8 cellular contexts compared by ENCODE assay signal in genomic region chr16:28491080-28491969, GRCh38. TPM values are rescaled to one million over a fixed set of nuclear protein-coding genes. Genes with fewer than 3 reads are reported as not detected.
A peak's percentile ranks its signal among the peaks of the same experiment; 100 is the strongest.
DNase-seq lines count a peak whose midpoint lies in the region; ATAC-seq and TF ChIP-seq lines count a peak whose summit lies in the region.

No MANE protein-coding gene starts in this region.

- H3K27ac Mint-ChIP-seq in activated CD8-positive, alpha-beta memory T cell treated with anti-CD3 and anti-CD28 coated beads, Interleukin-2, amount 10 ng/mL, durations not matched to agents 7 days and 5 days = peak overlapping the region; percentile 100

- H3K14ac ChIP-seq in mesenchymal stem cell (ENCODE audit: low read length in 2 of 2) = peak overlapping the region in 1 of 2 experiments; percentile 89

- H3K9me3 ChIP-seq in SK-N-MC (ENCODE audit: low read depth, low read length) = no peaks in the 10 kb centered on the region
- H3K9me3 ChIP-seq in mesenchymal stem cell (ENCODE audit: control insufficient read depth, low read length) = no peaks in the 10 kb centered on the region
- no peaks in the 10 kb centered on the region for H3K9me3 ChIP-seq in tibial artery

- H3K9ac ChIP-seq in SK-N-MC (ENCODE audit: insufficient read length) (peak overlapping the region; percentile 98), mesenchymal stem cell (ENCODE audit: low read length) (peak overlapping the region; percentile 95)

- H2AFZ ChIP-seq in mesenchymal stem cell (ENCODE audit: low read depth, low read length) = peak overlapping the region; percentile 99

- 4% methylated on average over 42 of the region's 46 CpGs for WGBS in mesenchymal stem cell

- intact Hi-C loops in tibial artery (cut with DNase I; ENCODE audit: low total_unique reads) = loop anchor here (10.0 kb wide), 1 partner anchor 277 kb away; the partner anchor contains the start of gene XPO6

- H3K4ac ChIP-seq in mesenchymal stem cell (ENCODE audit: low read depth in 1 of 2, low read length in 2 of 2) = peak overlapping the region; percentile 75 to 86

- TF ChIP-seq CTCF in tibial artery (IDR thresholded peaks at IDR 0.05) = peak; percentile 27 to 36

- peak overlapping the region; percentile 97; the same call in 1 of the 2 replicates for H3K27ac ChIP-seq in SK-N-MC
- peak overlapping the region; percentile 10 for H3K27ac ChIP-seq in mesenchymal stem cell (ENCODE audit: low read length, poor library complexity, severe bottlenecking)
- peak overlapping the region; percentile 78 to 80 for H3K27ac ChIP-seq in tibial artery

- H3K4me3 Mint-ChIP-seq in activated CD8-positive, alpha-beta memory T cell treated with anti-CD3 and anti-CD28 coated beads, Interleukin-2, amount 10 ng/mL, durations not matched to agents 7 days and 5 days = peak overlapping the region; percentile 95

- H3K27me3 Mint-ChIP-seq in activated CD8-positive, alpha-beta memory T cell treated with anti-CD3 and anti-CD28 coated beads, Interleukin-2, amount 10 ng/mL, durations not matched to agents 7 days and 5 days = no peaks in the 10 kb centered on the region

- no peak for ATAC-seq in activated CD8-positive, alpha-beta memory T cell treated with anti-CD3 and anti-CD28 coated beads, Interleukin-2, amount 10 ng/mL, durations not matched to agents 7 days and 5 days
- peak; percentile 5 for ATAC-seq in HG03354 (IDR thresholded peaks at IDR 0.05; ENCODE audit: poor library complexity, severe bottlenecking, unreplicated experiment)

- H4K8ac ChIP-seq in mesenchymal stem cell (ENCODE audit: low read length) = peak overlapping the region; percentile 86

- peak overlapping the region; percentile 84 for H4K91ac ChIP-seq in mesenchymal stem cell (ENCODE audit: low read length)

- no peak overlapping the region for H2AK5ac ChIP-seq in mesenchymal stem cell (ENCODE audit: low read length, severe bottlenecking)

- H2BK15ac ChIP-seq in mesenchymal stem cell (ENCODE audit: low read depth, poor library complexity, severe bottlenecking) = peak overlapping the region; percentile 79

- H3K4me1 Mint-ChIP-seq in activated CD8-positive, alpha-beta memory T cell treated with anti-CD3 and anti-CD28 coated beads, Interleukin-2, amount 10 ng/mL, durations not matched to agents 7 days and 5 days = peaks cover 61% of the 10 kb centered on the region

- H3K4me2 ChIP-seq in mesenchymal stem cell (ENCODE audit: low read length, poor library complexity, severe bottlenecking) = peak overlapping the region; percentile 92

- peak overlapping the region in 1 of 2 experiments; percentile 95 for H3K23ac ChIP-seq in mesenchymal stem cell (ENCODE audit: low read length in 2 of 2)

- H3K4me1 ChIP-seq in mesenchymal stem cell (ENCODE audit: control insufficient read depth, insufficient read depth, low read depth, low read length) (no peaks in the 10 kb centered on the region), tibial artery (peaks cover 0 to 16% (median 8%) of the 10 kb centered on the region in 4 donors)

- H3K27me3 ChIP-seq in mesenchymal stem cell (ENCODE audit: control insufficient read depth in 1 of 2, insufficient read depth in 1 of 2, low read length in 2 of 2) (peaks cover 0 to 3% of the 10 kb centered on the region in 2 experiments), tibial artery (peaks cover 0 to 2% of the 10 kb centered on the region in 2 donors)

- H3K79me1 ChIP-seq in mesenchymal stem cell (replicated peaks; ENCODE audit: low read length, poor library complexity, severe bottlenecking) = peaks cover 12% of the 10 kb centered on the region

- CTCF ChIA-PET in activated CD8-positive, alpha-beta memory T cell treated with anti-CD3 and anti-CD28 coated beads, Interleukin-2, amount 10 ng/mL, durations not matched to agents 7 days and 5 days (lab: Charles Lee) = interaction anchor here (0.6 to 1.5 kb wide), 5 partner anchors 8 to 358 kb away, joined by 3 to 4 read pairs (median 3); no protein-coding TSS in a partner anchor

- peak; percentile 55 for DNase-seq in activated CD8-positive, alpha-beta memory T cell treated with anti-CD3 and anti-CD28 coated beads, Interleukin-2, amount 10 ng/mL, durations not matched to agents 7 days and 5 days
- DNase-seq in activated CD8-positive, alpha-beta memory T cell treated with anti-CD3 and anti-CD28 coated beads for 24 hours = no peak
- DNase-seq in SK-N-MC (ENCODE audit: low read depth, low spot score) (no peak), ecto neural progenitor cell (ENCODE audit: low spot score) (peak; percentile 64), mesenchymal stem cell (peak; percentile 32), tibial artery (peak; percentile 41 to 75), NCI-H524 treated with DMSO at 0.1 percent for 48 hours (lab: John Stamatoyannopoulos, UW) (no peak)

- H2BK5ac ChIP-seq in mesenchymal stem cell (ENCODE audit: low read depth, low read length, poor library complexity, severe bottlenecking) = peak overlapping the region; percentile 32

- H2BK12ac ChIP-seq in mesenchymal stem cell (ENCODE audit: low read length in 2 of 2) = peak overlapping the region in 1 of 2 experiments; percentile 74

- no peaks in the 10 kb centered on the region for H3K9me3 Mint-ChIP-seq in activated CD8-positive, alpha-beta memory T cell treated with anti-CD3 and anti-CD28 coated beads, Interleukin-2, amount 10 ng/mL, durations not matched to agents 7 days and 5 days (ENCODE audit: low read depth)

- H3K4me3 ChIP-seq in SK-N-MC = peak overlapping the region; percentile 97
- peak overlapping the region; percentile 96 to 100 for H3K4me3 ChIP-seq in mesenchymal stem cell (ENCODE audit: insufficient read depth in 1 of 2, low read depth in 1 of 2, low read length in 2 of 2)
- peak overlapping the region; percentile 72 to 83 for H3K4me3 ChIP-seq in tibial artery

- H3K36me3 ChIP-seq in SK-N-MC (ENCODE audit: insufficient read depth, low read length) (peaks cover 4% of the 10 kb centered on the region; the same call in 1 of the 2 replicates), mesenchymal stem cell (ENCODE audit: control insufficient read depth in 1 of 2, insufficient read depth in 2 of 2, low read depth in 1 of 2, low read length in 2 of 2) (peaks cover 20 to 25% of the 10 kb centered on the region in 2 experiments), tibial artery (peaks cover 11 to 37% (median 12%) of the 10 kb centered on the region in 3 donors)

- peaks cover 29% of the 10 kb centered on the region for H3K36me3 Mint-ChIP-seq in activated CD8-positive, alpha-beta memory T cell treated with anti-CD3 and anti-CD28 coated beads, Interleukin-2, amount 10 ng/mL, durations not matched to agents 7 days and 5 days

- peak overlapping the region; percentile 86 to 96 for H3K18ac ChIP-seq in mesenchymal stem cell (ENCODE audit: low read depth in 1 of 2, low read length in 2 of 2)

- H2BK120ac ChIP-seq in mesenchymal stem cell (ENCODE audit: low read depth, low read length) = no peak overlapping the region

RNA-seq across cellular contexts. Expression of gene CLN3, which starts 0.5 kb away (rescaled TPM):
- total RNA-seq in activated CD8-positive, alpha-beta memory T cell treated with anti-CD3 and anti-CD28 coated beads, Interleukin-2, amount 10 ng/mL, durations not matched to agents 7 days and 5 days = 10 to 100 TPM; 46.1 to 54.6 TPM
- polyA plus RNA-seq in mesenchymal stem cell (2013, experiment 1 of 2) = 37.1 TPM
- 37.0 TPM for polyA plus RNA-seq in mesenchymal stem cell (2013, experiment 2 of 2)

RNA-seq across cellular contexts. Expression of gene APOBR, which starts 3.1 kb away (rescaled TPM):
- 10 to 100 TPM; 25.5 to 28.0 TPM for total RNA-seq in activated CD8-positive, alpha-beta memory T cell treated with anti-CD3 and anti-CD28 coated beads, Interleukin-2, amount 10 ng/mL, durations not matched to agents 7 days and 5 days
- 0.01 TPM for polyA plus RNA-seq in mesenchymal stem cell (2013, experiment 1 of 2)
- 0.03 TPM for polyA plus RNA-seq in mesenchymal stem cell (2013, experiment 2 of 2)

RNA-seq across cellular contexts. Expression of gene IL27, which starts 15.3 kb away (rescaled TPM):
- total RNA-seq in activated CD8-positive, alpha-beta memory T cell treated with anti-CD3 and anti-CD28 coated beads, Interleukin-2, amount 10 ng/mL, durations not matched to agents 7 days and 5 days = not detected
- not detected for polyA plus RNA-seq in mesenchymal stem cell (2013, experiment 1 of 2)
- not detected for polyA plus RNA-seq in mesenchymal stem cell (2013, experiment 2 of 2)

RNA-seq across cellular contexts. Expression of gene NPIPB7, which starts 19.2 kb away (rescaled TPM):
- not detected for total RNA-seq in activated CD8-positive, alpha-beta memory T cell treated with anti-CD3 and anti-CD28 coated beads, Interleukin-2, amount 10 ng/mL, durations not matched to agents 7 days and 5 days
- 0.06 TPM for polyA plus RNA-seq in mesenchymal stem cell (2013, experiment 1 of 2)
- polyA plus RNA-seq in mesenchymal stem cell (2013, experiment 2 of 2) = 0.04 TPM

RNA-seq across cellular contexts. Expression of gene NUPR1, which starts 47.4 kb away (rescaled TPM):
- not detected for total RNA-seq in activated CD8-positive, alpha-beta memory T cell treated with anti-CD3 and anti-CD28 coated beads, Interleukin-2, amount 10 ng/mL, durations not matched to agents 7 days and 5 days
- polyA plus RNA-seq in mesenchymal stem cell (2013, experiment 1 of 2) = 21.6 TPM
- polyA plus RNA-seq in mesenchymal stem cell (2013, experiment 2 of 2) = 21.0 TPM

Comparison
In these comparisons a context has a peak if more than half of its experiments do, and no peak if none do; other contexts are left out.
1. DNase-seq: peak in activated CD8-positive, alpha-beta memory T cell treated with anti-CD3 and anti-CD28 coated beads, Interleukin-2, amount 10 ng/mL, durations not matched to agents 7 days and 5 days (single experiment), ecto neural progenitor cell (single experiment), mesenchymal stem cell (single experiment) and tibial artery (2 of 2); none in activated CD8-positive, alpha-beta memory T cell treated with anti-CD3 and anti-CD28 coated beads for 24 hours (single experiment), SK-N-MC (single experiment) and NCI-H524 treated with DMSO at 0.1 percent for 48 hours (single experiment).
2. H3K27ac ChIP-seq: peak in every context shown above with its lines; median percentile 97 in SK-N-MC; 79 in tibial artery; 10 in mesenchymal stem cell.
3. Peak in every context shown above with its lines, with median percentiles within 50 percentile points of each other: H3K4me3 ChIP-seq.